1 cellular context compared by ENCODE assay signal in genomic region chr15:101499863-101500713, GRCh38.
TF ChIP-seq lines count a peak whose summit lies in the region.

No MANE protein-coding gene starts in this region.

TF ChIP-seq in K562, 482 proteins besides CTCF, POLR2A, EP300 and RAD21 (continued from another document):
- no peak for TF ChIP-seq CEBPZ (IDR thresholded peaks at IDR 0.05; ENCODE audit: borderline replicate concordance, low read depth, low read length)
- peak; percentile 54 for TF ChIP-seq C11orf30 (IDR thresholded peaks at IDR 0.05; ENCODE audit: low read depth)
- no peak for TF ChIP-seq ZNF174 (CRISPR knock-in tag; IDR thresholded peaks at IDR 0.05)
- no peak for TF ChIP-seq GMEB1 (CRISPR knock-in tag; IDR thresholded peaks at IDR 0.05)
- peak; percentile 40; the same call in 1 of the 2 replicates for TF ChIP-seq TFAP4 (CRISPR knock-in tag; IDR thresholded peaks at IDR 0.05; ENCODE audit: borderline replicate concordance)
- TF ChIP-seq HDAC1 (IDR thresholded peaks at IDR 0.05) = 0 out of 4 replicates have a peak, but pooled peaks of 1 of the 2 experiments have one; percentile 33
- peak; percentile 57; the same call in 1 of the 2 replicates for TF ChIP-seq MAFK (IDR thresholded peaks at IDR 0.05; ENCODE audit: low read length)
- 0 out of 2 replicates have a peak, but pooled peaks have one; percentile 17 for TF ChIP-seq ZNF316 (IDR thresholded peaks at IDR 0.05)
- TF ChIP-seq ELF1 (tag; IDR thresholded peaks at IDR 0.05) = 0 out of 2 replicates have a peak, but pooled peaks have one; percentile 19
